Comparison of ENCODE assay signal across 8 cellular contexts in the genomic region with DNA sequence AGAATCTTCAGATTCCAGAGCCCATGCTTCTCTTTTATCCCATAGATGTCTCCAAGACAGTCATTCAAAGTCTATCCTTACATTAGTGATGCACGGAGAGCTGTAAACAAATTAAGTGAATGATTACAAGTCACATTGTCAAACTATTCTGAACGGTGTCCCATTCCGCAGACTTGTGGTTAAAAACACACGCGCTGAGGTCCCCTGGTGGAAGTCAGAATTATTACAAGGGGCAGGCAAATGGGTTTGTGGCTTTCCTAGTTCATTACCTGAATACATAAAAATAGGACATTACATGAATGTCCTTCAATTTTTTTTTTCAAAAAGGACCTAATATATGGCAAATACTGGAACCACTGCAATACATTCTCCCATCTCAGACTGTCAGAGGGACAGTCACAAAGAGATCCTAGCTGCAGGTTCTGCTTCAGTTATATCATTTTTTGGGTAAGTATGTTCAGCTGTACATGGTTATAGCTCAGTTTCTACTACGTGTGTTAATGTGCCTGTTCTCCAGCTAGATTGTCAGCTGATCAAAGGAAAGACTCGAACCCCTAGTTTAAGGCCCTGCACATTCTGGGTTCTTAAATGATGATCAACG. TPM values are rescaled to one million over a fixed set of nuclear protein-coding genes. Genes with fewer than 3 reads are reported as not detected.
DNase-seq lines count a peak whose midpoint lies in the region; ATAC-seq, FAIRE-seq and TF ChIP-seq lines count a peak whose summit lies in the region.

No MANE protein-coding gene starts in this region.

- H3K4me3 Mint-ChIP-seq in natural killer cell = no peak overlapping the region

- peaks cover 5 to 8% of the 10 kb centered on the region in 2 donors for H3K4me1 Mint-ChIP-seq in natural killer cell

- DNase-seq in AML-193 (lab: John Stamatoyannopoulos, UW) (peak; percentile 56), NCI-H345 (lab: John Stamatoyannopoulos, UW) (peak; percentile 73), endothelial cell of umbilical vein (ENCODE audit: low read depth, low spot score) (peak; percentile 48), natural killer cell (no peak), tibial artery (peak in 1 of 2 donors; percentile 38)
- peak; percentile 50 to 57 for DNase-seq in activated CD4-positive, alpha-beta T cell treated with anti-CD3 and anti-CD28 coated beads, Interleukin-2, amount 50 U/mL, for 48 hours

- H3K27me3 ChIP-seq in endothelial cell of umbilical vein (ENCODE audit: control insufficient read depth in 2 of 2, insufficient read depth in 2 of 2, low read length in 2 of 2) (peaks cover 2 to 9% of the 10 kb centered on the region in 2 experiments), tibial artery (peaks cover 0 to 20% of the 10 kb centered on the region in 2 donors)

- no peak for TF ChIP-seq POLR2A in endothelial cell of umbilical vein (IDR thresholded peaks at IDR 0.05; ENCODE audit: low read depth, low read length)

- no peaks in the 10 kb centered on the region for H3K36me3 Mint-ChIP-seq in natural killer cell

- peak; percentile 64 for ATAC-seq in GM18517 (IDR thresholded peaks at IDR 0.05; ENCODE audit: unreplicated experiment)
- peak; percentile 68 for ATAC-seq in HG03060 (IDR thresholded peaks at IDR 0.05; ENCODE audit: low read depth, unreplicated experiment)
- ATAC-seq in natural killer cell = peak; percentile 69 to 89 (median 86)

- H3K27ac ChIP-seq in endothelial cell of umbilical vein (ENCODE audit: insufficient read depth, low read depth, low read length) (no peak overlapping the region), tibial artery (no peak overlapping the region)

- H3K4me1 ChIP-seq in endothelial cell of umbilical vein (ENCODE audit: control insufficient read depth, extremely low read depth, insufficient read depth, low read length) (no peaks in the 10 kb centered on the region), tibial artery (peaks cover 0 to 5% (median 0%) of the 10 kb centered on the region in 4 donors)

- peaks cover 2 to 5% of the 10 kb centered on the region in 2 donors for H3K27me3 Mint-ChIP-seq in natural killer cell (ENCODE audit: low read depth in 2 of 2)

- H3K9me3 ChIP-seq in endothelial cell of umbilical vein (replicated peaks; ENCODE audit: control insufficient read depth, insufficient read depth, low read length) (no peaks in the 10 kb centered on the region), tibial artery (no peaks in the 10 kb centered on the region)

- POLR2A ChIA-PET in endothelial cell of umbilical vein (lab: Charles Lee) = no interaction called here

- no peaks in the 10 kb centered on the region for H3K79me2 ChIP-seq in endothelial cell of umbilical vein (ENCODE audit: control insufficient read depth, insufficient read depth, low read length)

- BruUV-seq in endothelial cell of umbilical vein (replicated peaks; lab: Mats Ljungman, UMichigan) = no TSS peak

- TF ChIP-seq CTCF in endothelial cell of umbilical vein (IDR thresholded peaks at IDR 0.05; ENCODE audit: extremely low read depth in 1 of 2, insufficient read depth in 1 of 2, low read depth in 1 of 2, low read length in 2 of 2) (peak; percentile 69 to 73), natural killer cell (IDR thresholded peaks at IDR 0.05) (peak; percentile 76), tibial artery (IDR thresholded peaks at IDR 0.05) (peak; percentile 79 to 85)

- no peak overlapping the region for H3K4me3 ChIP-seq in endothelial cell of umbilical vein (replicated peaks in 1 of 3; ENCODE audit: insufficient read depth in 1 of 3, low read depth in 1 of 3, low read length in 3 of 3)
- no peak overlapping the region for H3K4me3 ChIP-seq in tibial artery

- peak; percentile 94 for FAIRE-seq in endothelial cell of umbilical vein (lab: Jason Lieb, UNC)

- H3K27ac Mint-ChIP-seq in natural killer cell = no peak overlapping the region

- CTCF ChIA-PET in endothelial cell of umbilical vein (lab: Charles Lee) = interaction anchor here (0.8 to 8.9 kb wide), 11 partner anchors 11 to 497 kb away, joined by 3 to 76 read pairs (median 5); a partner anchor contains a TSS

- H3K36me3 ChIP-seq in endothelial cell of umbilical vein (ENCODE audit: control insufficient read depth in 2 of 2, extremely low read depth in 1 of 2, insufficient read depth in 2 of 2, low read length in 2 of 2) = no peaks in the 10 kb centered on the region
- H3K36me3 ChIP-seq in tibial artery = no peaks in the 10 kb centered on the region

- peak overlapping the region; percentile 39 for H2AFZ ChIP-seq in endothelial cell of umbilical vein (ENCODE audit: low read depth, low read length)

- no peak overlapping the region for H3K4me2 ChIP-seq in endothelial cell of umbilical vein (ENCODE audit: insufficient read depth, low read length)

- dilution Hi-C loops in endothelial cell of umbilical vein (cut with MboI; ENCODE audit: extremely low pct_ligation_motif_present, low sequenced_read_pairs) = no loop called here

- no peaks in the 10 kb centered on the region for H3K9me3 Mint-ChIP-seq in natural killer cell

- no peak overlapping the region for H3K9ac ChIP-seq in endothelial cell of umbilical vein (replicated peaks; ENCODE audit: extremely low read depth, insufficient read depth, low read length)

- intact Hi-C loops in endothelial cell of umbilical vein (cut with micrococcal nuclease) = loop anchor here (1.0 kb wide), 2 partner anchors 184 to 498 kb away; a partner anchor contains a TSS
- intact Hi-C loops in natural killer cell (cut with micrococcal nuclease) = loop anchor here (1.0 kb wide), 1 partner anchor 184 kb away; no protein-coding TSS in a partner anchor
- intact Hi-C loops in tibial artery (cut with DNase I; ENCODE audit: low total_unique reads) = no loop called here

- no peaks in the 10 kb centered on the region for H4K20me1 ChIP-seq in endothelial cell of umbilical vein (replicated peaks; ENCODE audit: control insufficient read depth, extremely low read depth, insufficient read depth, low read length)

- H3K9me1 ChIP-seq in endothelial cell of umbilical vein (replicated peaks; ENCODE audit: control insufficient read depth, extremely low read depth, insufficient read depth, low read length) = no peaks in the 10 kb centered on the region

TF ChIP-seq in endothelial cell of umbilical vein, 7 proteins besides CTCF, POLR2A, EP300 and RAD21:
- TF ChIP-seq FOS (IDR thresholded peaks at IDR 0.05; ENCODE audit: borderline replicate concordance, insufficient read depth, low read length) (no peak), GATA2 (IDR thresholded peaks at IDR 0.05; ENCODE audit: insufficient read depth, insufficient read length, low read depth, low read length) (no peak), EZH2 (IDR thresholded peaks at IDR 0.05; ENCODE audit: borderline replicate concordance, low read depth, low read length, severe bottlenecking) (no peak), MYC (IDR thresholded peaks at IDR 0.05; ENCODE audit: low read depth, low read length) (no peak), JUN (IDR thresholded peaks at IDR 0.05; ENCODE audit: borderline replicate concordance, insufficient read depth, insufficient read length, low read depth) (no peak), POLR2AphosphoS5 (IDR thresholded peaks at IDR 0.05; ENCODE audit: insufficient read depth, low read depth, low read length) (no peak)
- TF ChIP-seq, protein P1, sequence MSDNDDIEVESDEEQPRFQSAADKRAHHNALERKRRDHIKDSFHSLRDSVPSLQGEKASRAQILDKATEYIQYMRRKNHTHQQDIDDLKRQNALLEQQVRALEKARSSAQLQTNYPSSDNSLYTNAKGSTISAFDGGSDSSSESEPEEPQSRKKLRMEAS (IDR thresholded peaks at IDR 0.05; ENCODE audit: insufficient read depth, insufficient read length) = no peak

RNA-seq across cellular contexts. Expression of a gene that starts 53.1 kb away (rescaled TPM):
- total RNA-seq in endothelial cell of umbilical vein (not detected in 2 replicates), natural killer cell (1 to 10 TPM; 1.7 to 4.8 (median 3.8) TPM)
- not detected in 2 replicates for polyA plus RNA-seq in endothelial cell of umbilical vein
- 0.03 TPM in 1 of 2 replicates, not detected in the other for polyA plus RNA-seq in endothelial cell of umbilical vein (2011; cell fraction: cytosol; rRNA removed)
- not detected in 2 replicates for polyA plus RNA-seq in endothelial cell of umbilical vein (2011; cell fraction: nucleus; rRNA removed)
- polyA plus RNA-seq in endothelial cell of umbilical vein (2012) = not detected in 2 replicates
- 0.51 and 0.98 TPM in 2 replicates for polyA minus RNA-seq in endothelial cell of umbilical vein
- polyA minus RNA-seq in endothelial cell of umbilical vein (2011; cell fraction: cytosol; rRNA and poly(A)+ RNA removed) = 44.3 TPM
- polyA minus RNA-seq in endothelial cell of umbilical vein (2011; cell fraction: nucleus; rRNA and poly(A)+ RNA removed) = 0.24 TPM in 1 of 2 replicates, not detected in the other
